In the genomic region with DNA sequence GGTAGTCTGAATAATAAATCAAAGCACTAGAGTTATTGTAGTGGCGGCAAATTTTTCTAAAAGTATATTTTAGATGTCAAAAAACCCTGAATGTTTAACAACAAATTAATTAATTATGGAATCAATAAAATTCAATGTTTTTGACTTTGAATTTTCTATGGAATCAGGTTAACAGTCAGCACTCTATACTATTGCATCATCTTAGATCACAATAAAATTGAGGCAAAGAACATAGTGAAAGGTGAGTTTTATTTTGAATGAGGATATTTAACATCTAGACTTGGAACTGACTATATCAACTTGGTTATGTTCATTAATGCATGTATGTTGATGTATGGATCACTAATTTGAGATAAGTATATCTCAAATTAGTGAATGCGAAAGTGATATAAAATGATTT, we compare ENCODE assay signal across 19 cellular contexts.
"Had no signal": no experiment of that assay in that cellular context is flagged by ENCODE, and none has a peak within 500 bp of the region (broad histone marks: within the 10 kb centered on the region; RNA-seq: fewer than 3 reads in every experiment).

No MANE protein-coding gene starts in this region.

- H3K27ac ChIP-seq: stomach, vagina, WERI-Rb-1 had no signal

- H3K36me3 Mint-ChIP-seq: mesothelial cell of epicardium; stimulated activated effector memory CD8-positive, alpha-beta T cell treated with anti-CD3 and anti-CD28 coated beads, Interleukin-12 subunit alpha, Interleukin-12 subunit beta, amount 100 ng/mL, for 72 hours had no signal

- H3K4me3 ChIP-seq: lung, stomach, vagina had no signal

- H3K4me1 Mint-ChIP-seq: nephron had no signal

- DNase-seq: activated CD4-positive, alpha-beta T cell treated with anti-CD3 and anti-CD28 coated beads, Interleukin-2, amount 50 U/mL, for 48 hours; activated gamma-delta T cell treated with Interleukin-2 at 50 U/mL for 16 hours; activated T-cell treated with anti-CD3 and anti-CD28 coated beads for 4 hours; effector memory CD4-positive, alpha-beta T cell; hypothalamus; kidney; stimulated activated CD4-positive, alpha-beta T cell treated with anti-CD3 and anti-CD28 coated beads, Interleukin-15, amount 100 ng/mL, for 24 hours; stimulated activated CD4-positive, alpha-beta T cell treated with anti-CD3 and anti-CD28 coated beads, Interleukin-4, amount 100 ng/mL, for 1 hour; stomach; T-helper 2 cell; WERI-Rb-1 had no signal

- H3K9me3 Mint-ChIP-seq: nephron; stimulated activated effector memory CD8-positive, alpha-beta T cell treated with anti-CD3 and anti-CD28 coated beads, Interleukin-12 subunit alpha, Interleukin-12 subunit beta, amount 100 ng/mL, for 72 hours had no signal

- H3K4me3 Mint-ChIP-seq: activated T-helper 1 cell treated with anti-CD3 and anti-CD28 coated beads, Interleukin-12 subunit alpha, Interleukin-12 subunit beta, Interleukin-2, Interleukin-4 antibody, amounts not matched to agents 30 ng/mL and 10 ng/mL and 1 ng/mL, durations not matched to agents 14 hours and 24 hours and 36 hours; mesothelial cell of epicardium; nephron; stimulated activated effector memory CD8-positive, alpha-beta T cell treated with anti-CD3 and anti-CD28 coated beads, Interleukin-12 subunit alpha, Interleukin-12 subunit beta, amount 100 ng/mL, for 72 hours had no signal

- H3K9me3 ChIP-seq: stomach, vagina had no signal

- ATAC-seq: left lobe of liver had no signal

- H3K4me1 ChIP-seq: vagina had no signal

- H3K36me3 ChIP-seq: stomach, vagina, WERI-Rb-1 had no signal

- H3K27me3 ChIP-seq: stomach, vagina had no signal

- H3K27ac Mint-ChIP-seq: activated naive CD4-positive, alpha-beta T cell treated with anti-CD3 and anti-CD28 coated beads, Interleukin-2, amount 50 U/mL, for 72 hours; activated T-helper 1 cell treated with anti-CD3 and anti-CD28 coated beads, Interleukin-12 subunit alpha, Interleukin-12 subunit beta, Interleukin-2, Interleukin-4 antibody, amounts not matched to agents 30 ng/mL and 10 ng/mL and 1 ng/mL, durations not matched to agents 14 hours and 24 hours and 36 hours; mesothelial cell of epicardium; nephron; stimulated activated effector memory CD8-positive, alpha-beta T cell treated with anti-CD3 and anti-CD28 coated beads, Interleukin-12 subunit alpha, Interleukin-12 subunit beta, amount 100 ng/mL, for 72 hours had no signal
